Comparison of ENCODE assay signal across 8 cellular contexts in the genomic region with DNA sequence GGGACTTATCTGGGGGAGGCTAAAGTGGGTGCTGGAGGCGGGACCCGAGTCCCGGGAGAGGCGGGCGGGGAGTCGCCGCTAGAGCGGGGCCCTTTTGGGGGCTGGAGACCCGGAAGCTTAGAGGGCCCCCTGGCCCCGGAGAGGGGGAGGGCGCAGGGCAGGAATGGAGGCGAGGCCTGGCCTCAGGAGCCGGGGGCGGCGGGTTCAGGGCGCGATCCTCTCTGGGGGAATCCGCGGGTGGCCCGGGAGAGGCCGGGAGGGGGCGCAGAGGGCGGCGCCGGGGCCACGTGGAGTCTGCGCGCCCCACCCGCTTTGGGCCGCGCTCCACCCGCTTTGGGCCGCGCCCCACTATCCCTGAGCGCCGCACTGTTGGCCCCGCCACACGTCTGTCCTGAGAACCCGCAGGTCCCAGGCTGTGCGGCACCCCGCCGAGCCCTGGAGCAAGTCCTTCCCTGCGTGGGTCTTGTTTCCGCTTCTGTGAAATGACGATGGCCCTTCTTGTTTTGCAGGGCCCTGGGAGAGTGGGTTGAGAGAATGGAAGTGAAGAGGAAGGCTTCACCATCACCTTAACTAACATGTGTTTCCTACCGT.
DNase-seq lines count a peak whose midpoint lies in the region; ATAC-seq and TF ChIP-seq lines count a peak whose summit lies in the region.

No MANE protein-coding gene starts in this region.

- H3K27me3 Mint-ChIP-seq in endothelial cell (ENCODE audit: unreplicated experiment), result peaks cover 6% of the 10 kb centered on the region

- no peaks in the 10 kb centered on the region for H3K36me3 ChIP-seq in mucosa of descending colon (ENCODE audit: low read depth)

- peaks cover 10% of the 10 kb centered on the region for H3K4me1 Mint-ChIP-seq in endothelial cell (ENCODE audit: unreplicated experiment)

- no peaks in the 10 kb centered on the region for H3K9me3 Mint-ChIP-seq in endothelial cell (ENCODE audit: unreplicated experiment)

- DNase-seq in NCI-H82 treated with DMSO at 0.1 percent for 48 hours (lab: John Stamatoyannopoulos, UW; ENCODE audit: unreplicated experiment) (peak; percentile 42), endothelial cell (ENCODE audit: low spot score) (peak; percentile 57), mucosa of descending colon (peak in 2 of 3 donors; percentile 79 to 85), NCI-H1048 (lab: John Stamatoyannopoulos, UW) (no peak)
- DNase-seq in activated CD8-positive, alpha-beta memory T cell treated with anti-CD3 and anti-CD28 coated beads for 1 hour (ENCODE audit: extremely low read depth in 1 of 2, low read depth in 1 of 2), result peak; percentile 2 to 34
- peak; percentile 54 for DNase-seq in stimulated activated CD8-positive, alpha-beta memory T cell treated with anti-CD3 and anti-CD28 coated beads, Interleukin-4, amount 100 ng/mL, for 24 hours (ENCODE audit: low read depth)

- intact Hi-C loops in mucosa of descending colon (cut with DNase I, micrococcal nuclease), result no loop called here

- peak overlapping the region; percentile 32 for H3K4me3 ChIP-seq in mucosa of descending colon

- ATAC-seq in HG02852 (IDR thresholded peaks at IDR 0.05; ENCODE audit: unreplicated experiment), result peak; percentile 64
- ATAC-seq in mucosa of descending colon, result peak; percentile 89

- peak overlapping the region; percentile 87 for H3K27ac Mint-ChIP-seq in endothelial cell (ENCODE audit: unreplicated experiment)

- H3K36me3 Mint-ChIP-seq in endothelial cell (ENCODE audit: low read depth, unreplicated experiment), result no peaks in the 10 kb centered on the region

- H3K4me3 Mint-ChIP-seq in endothelial cell (ENCODE audit: unreplicated experiment), result peak overlapping the region; percentile 92

- no peaks in the 10 kb centered on the region for H3K4me1 ChIP-seq in mucosa of descending colon (ENCODE audit: low read depth)

- no peaks in the 10 kb centered on the region for H3K9me3 ChIP-seq in mucosa of descending colon

- peak; percentile 29; the same call in 1 of the 3 replicates for TF ChIP-seq CTCF in GM12872 (IDR thresholded peaks at IDR 0.05; ENCODE audit: insufficient read depth, low read depth, low read length)
- TF ChIP-seq CTCF in endothelial cell (IDR thresholded peaks at IDR 0.05; ENCODE audit: unreplicated experiment), result no peak
- no peak for TF ChIP-seq CTCF in mucosa of descending colon (IDR thresholded peaks at IDR 0.05)
